ENCODE assay signal across 14 cellular contexts in genomic region chr20:55173601-55174000, GRCh38.
DNase-seq lines count a peak whose midpoint lies in the region; ATAC-seq lines count a peak whose summit lies in the region.
"Had no signal": no experiment of that assay in that cellular context is flagged by ENCODE, and none has a peak within 500 bp of the region (broad histone marks: within the 10 kb centered on the region; RNA-seq: fewer than 3 reads in every experiment).

No MANE protein-coding gene starts in this region.

- peak; percentile 59 for ATAC-seq in left colon
- ATAC-seq in sciatic nerve, result peak; percentile 87
- ATAC-seq in GM18520 (IDR thresholded peaks at IDR 0.05; ENCODE audit: unreplicated experiment), result no peak
- ATAC-seq in esophagus mucosa, result no peak
- ATAC-seq in HG02970 (IDR thresholded peaks at IDR 0.05; ENCODE audit: low FRiP score, unreplicated experiment), result no peak
- ATAC-seq: A549 had no signal

- intact Hi-C loops in left colon (cut with DNase I, micrococcal nuclease), result no loop called here
- intact Hi-C loops in sciatic nerve (cut with DNase I), result no loop called here

- DNase-seq in Daoy (ENCODE audit: low read depth), result peak; percentile 42
- peak; percentile 63 for DNase-seq in M059J (ENCODE audit: low read depth)
- DNase-seq in left colon, result no peak
- DNase-seq in sciatic nerve (ENCODE audit: low spot score), result no peak
- DNase-seq: GDM1, NCI-H1417 treated with DMSO at 0.1 percent for 48 hours, NCI-H187, NCI-H446 treated with DMSO at 0.1 percent for 48 hours, NCI-H526 treated with DMSO at 0.1 percent for 48 hours, OCI-M1 had no signal

Comparison
In these comparisons a context has a peak if more than half of its experiments do, and no peak if none do; other contexts are left out.
1. DNase-seq: peak in Daoy (single experiment) and M059J (single experiment); none in left colon (0 of 2) and sciatic nerve (single experiment).
2. ATAC-seq: peak in left colon (single experiment) and sciatic nerve (single experiment); none in GM18520 (single experiment), esophagus mucosa (single experiment) and HG02970 (single experiment).